In the genomic region with DNA sequence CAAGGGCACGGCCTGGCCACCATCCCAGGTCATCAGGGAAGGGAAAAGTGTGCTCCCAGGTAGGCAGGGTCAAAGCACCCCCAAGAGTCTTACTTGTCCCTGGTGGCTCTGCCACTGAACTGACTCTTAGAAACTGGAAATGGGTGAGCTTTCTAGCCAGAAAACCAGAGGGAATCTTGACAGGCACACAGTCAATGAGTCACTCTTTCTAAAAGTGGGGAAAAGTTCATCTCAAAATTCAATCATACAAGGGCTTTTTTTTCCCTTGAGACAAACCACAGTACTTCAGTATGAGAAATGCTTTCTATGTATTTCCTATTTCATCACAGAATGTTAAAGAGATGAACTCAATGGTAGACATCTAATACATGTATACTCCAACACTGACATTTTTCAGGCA, we compare ENCODE assay signal across 1 cellular context.
TF ChIP-seq lines count a peak whose summit lies in the region.

No MANE protein-coding gene starts in this region.

TF ChIP-seq in IMR-90, 13 proteins besides CTCF, POLR2A, EP300 and RAD21:
- TF ChIP-seq MAZ (IDR thresholded peaks at IDR 0.05; ENCODE audit: borderline replicate concordance, low read depth, low read length) (no peak), NFE2L2 (IDR thresholded peaks at IDR 0.05; ENCODE audit: low read depth, low read length) (no peak), RFX5 (IDR thresholded peaks at IDR 0.05; ENCODE audit: low read depth, low read length) (no peak), CHD1 (IDR thresholded peaks at IDR 0.05; ENCODE audit: low read depth, low read length) (no peak), MAFK (IDR thresholded peaks at IDR 0.05; ENCODE audit: low read depth, low read length) (no peak), MXI1 (IDR thresholded peaks at IDR 0.05; ENCODE audit: borderline replicate concordance, low read depth, low read length) (no peak), FOS (IDR thresholded peaks at IDR 0.05; ENCODE audit: low read depth, low read length) (no peak), BHLHE40 (IDR thresholded peaks at IDR 0.05; ENCODE audit: low read depth, low read length) (no peak)
- TF ChIP-seq, protein P1, sequence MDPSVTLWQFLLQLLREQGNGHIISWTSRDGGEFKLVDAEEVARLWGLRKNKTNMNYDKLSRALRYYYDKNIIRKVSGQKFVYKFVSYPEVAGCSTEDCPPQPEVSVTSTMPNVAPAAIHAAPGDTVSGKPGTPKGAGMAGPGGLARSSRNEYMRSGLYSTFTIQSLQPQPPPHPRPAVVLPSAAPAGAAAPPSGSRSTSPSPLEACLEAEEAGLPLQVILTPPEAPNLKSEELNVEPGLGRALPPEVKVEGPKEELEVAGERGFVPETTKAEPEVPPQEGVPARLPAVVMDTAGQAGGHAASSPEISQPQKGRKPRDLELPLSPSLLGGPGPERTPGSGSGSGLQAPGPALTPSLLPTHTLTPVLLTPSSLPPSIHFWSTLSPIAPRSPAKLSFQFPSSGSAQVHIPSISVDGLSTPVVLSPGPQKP (IDR thresholded peaks at IDR 0.05; ENCODE audit: borderline replicate concordance, low read depth, low read length): no peak
TF ChIP-seq in IMR-90: peak in this region for 0.
